8 cellular contexts compared by ENCODE assay signal in the genomic region with DNA sequence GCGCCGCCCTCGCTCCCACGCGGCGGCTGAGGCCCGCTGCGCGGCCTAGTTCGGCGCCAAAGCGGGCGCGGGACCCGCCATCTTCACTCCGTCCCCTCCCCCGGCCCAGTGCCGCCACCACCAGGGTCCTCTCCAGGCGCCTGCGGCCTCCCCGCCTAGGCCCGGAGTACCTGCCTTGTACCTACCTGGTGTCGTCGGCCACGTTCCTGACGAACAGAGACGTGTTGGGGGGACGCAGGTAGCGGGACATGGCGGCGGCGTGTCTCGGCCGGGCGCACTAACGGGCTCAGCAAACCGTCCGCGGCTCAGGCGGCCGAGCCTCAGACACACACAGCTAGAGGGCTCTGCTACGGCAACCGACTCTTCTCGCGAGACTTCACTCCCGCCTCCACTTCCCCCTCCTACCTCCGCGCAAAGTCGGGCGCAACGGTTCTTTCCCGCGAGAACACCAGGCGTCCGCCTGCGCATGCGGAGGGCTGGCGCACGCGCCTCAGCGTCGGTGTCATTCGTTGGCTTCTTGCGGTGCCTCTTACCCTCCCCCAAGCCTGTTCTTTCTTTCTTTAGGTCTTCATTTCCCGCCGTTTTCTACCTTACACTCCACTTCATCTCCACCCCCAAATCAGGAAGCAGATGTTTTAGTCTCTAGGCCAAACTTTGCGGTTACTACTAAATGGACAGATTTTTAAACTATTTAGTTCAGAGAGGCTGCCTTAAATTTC.
DNase-seq lines count a peak whose midpoint lies in the region; ATAC-seq lines count a peak whose summit lies in the region.

A gene (minus strand): TSS at position 322 of the 719 bp plus-strand sequence. CDS start 72 bp downstream, at position 250.

- peak within 1 kb of the TSS; percentile 90 for H3K4me3 ChIP-seq in BLaER1

- no peaks in the 10 kb centered on the region for H3K27me3 ChIP-seq in BLaER1

- H4K20me1 ChIP-seq in BLaER1 = peaks cover 48% of the 10 kb centered on the region

- H3K9me3 ChIP-seq in BLaER1 = no peaks in the 10 kb centered on the region

- peak within 1 kb of the TSS; percentile 89 for H3K4me2 ChIP-seq in BLaER1

- DNase-seq in GM19240 (ENCODE audit: insufficient read length, low spot score) (peak; percentile 96), NCI-H524 treated with DMSO at 0.1 percent for 48 hours (lab: John Stamatoyannopoulos, UW) (peak; percentile 92), kidney tubule cell (ENCODE audit: low spot score) (peak; percentile 99)
- peak; percentile 96 to 98 for DNase-seq in activated CD4-positive, alpha-beta T cell treated with anti-CD3 and anti-CD28 coated beads for 4 hours
- peak; percentile 86 to 97 (median 92) for DNase-seq in stimulated activated CD4-positive, alpha-beta T cell treated with anti-CD3 and anti-CD28 coated beads, Interleukin-1b, Interleukin-23, amount 100 ng/mL, for 24 hours (ENCODE audit: low read depth in 4 of 4, low spot score in 1 of 4)

- H3K36me3 ChIP-seq in BLaER1 = peaks cover 33% of the 10 kb centered on the region

- peaks cover 81% of the 10 kb centered on the region for H3K4me1 ChIP-seq in BLaER1

- H3K27ac ChIP-seq in BLaER1 (peak within 1 kb of the TSS; percentile 100), cingulate gyrus (ENCODE audit: low read depth, low read length) (peak within 1 kb of the TSS; percentile 91)

- peak within 1 kb of the TSS; percentile 100 for H3K9ac ChIP-seq in BLaER1

- peak; percentile 89 for ATAC-seq in HG03460 (IDR thresholded peaks at IDR 0.05; ENCODE audit: unreplicated experiment)

Comparison
In these comparisons a context has a peak if more than half of its experiments do, and no peak if none do; other contexts are left out.
1. Peak in every context shown above with its lines: DNase-seq, ATAC-seq, H3K4me3 ChIP-seq and H3K27ac ChIP-seq.